In the genomic region with DNA sequence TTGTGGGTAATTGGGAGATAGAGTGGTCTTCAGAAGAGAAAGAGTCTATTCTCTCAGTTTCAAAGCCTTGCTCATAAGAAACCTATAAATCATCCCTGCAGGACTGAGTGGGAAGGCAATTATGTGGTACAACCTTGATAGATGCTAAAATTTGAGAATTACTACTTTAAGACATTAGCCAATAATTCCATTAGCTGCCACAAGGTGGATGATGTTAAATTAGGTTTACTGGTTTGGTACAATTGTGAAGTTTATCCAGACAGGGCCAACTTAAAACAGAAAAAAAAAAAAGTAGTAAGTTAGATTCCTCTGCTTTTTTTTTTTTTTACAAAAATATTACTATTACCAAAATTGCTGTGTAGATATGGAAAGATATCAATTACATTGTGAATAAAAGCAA, we compare ENCODE assay signal across 2 cellular contexts.
TF ChIP-seq lines count a peak whose summit lies in the region.

No MANE protein-coding gene starts in this region.

TF ChIP-seq in SK-N-SH, 30 proteins besides CTCF, POLR2A, EP300 and RAD21 (continued from another document):
- TF ChIP-seq, protein P1, sequence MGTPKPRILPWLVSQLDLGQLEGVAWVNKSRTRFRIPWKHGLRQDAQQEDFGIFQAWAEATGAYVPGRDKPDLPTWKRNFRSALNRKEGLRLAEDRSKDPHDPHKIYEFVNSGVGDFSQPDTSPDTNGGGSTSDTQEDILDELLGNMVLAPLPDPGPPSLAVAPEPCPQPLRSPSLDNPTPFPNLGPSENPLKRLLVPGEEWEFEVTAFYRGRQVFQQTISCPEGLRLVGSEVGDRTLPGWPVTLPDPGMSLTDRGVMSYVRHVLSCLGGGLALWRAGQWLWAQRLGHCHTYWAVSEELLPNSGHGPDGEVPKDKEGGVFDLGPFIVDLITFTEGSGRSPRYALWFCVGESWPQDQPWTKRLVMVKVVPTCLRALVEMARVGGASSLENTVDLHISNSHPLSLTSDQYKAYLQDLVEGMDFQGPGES (IDR thresholded peaks at IDR 0.05; ENCODE audit: low read depth, low read length), result no peak
- TF ChIP-seq FOXJ3 (CRISPR knock-in tag; IDR thresholded peaks at IDR 0.05) (no peak), CHD2 (IDR thresholded peaks at IDR 0.05; ENCODE audit: low read length, partially characterized antibody) (no peak), RFX5 (IDR thresholded peaks at IDR 0.05; ENCODE audit: low read length) (no peak)
- TF ChIP-seq, protein P2, sequence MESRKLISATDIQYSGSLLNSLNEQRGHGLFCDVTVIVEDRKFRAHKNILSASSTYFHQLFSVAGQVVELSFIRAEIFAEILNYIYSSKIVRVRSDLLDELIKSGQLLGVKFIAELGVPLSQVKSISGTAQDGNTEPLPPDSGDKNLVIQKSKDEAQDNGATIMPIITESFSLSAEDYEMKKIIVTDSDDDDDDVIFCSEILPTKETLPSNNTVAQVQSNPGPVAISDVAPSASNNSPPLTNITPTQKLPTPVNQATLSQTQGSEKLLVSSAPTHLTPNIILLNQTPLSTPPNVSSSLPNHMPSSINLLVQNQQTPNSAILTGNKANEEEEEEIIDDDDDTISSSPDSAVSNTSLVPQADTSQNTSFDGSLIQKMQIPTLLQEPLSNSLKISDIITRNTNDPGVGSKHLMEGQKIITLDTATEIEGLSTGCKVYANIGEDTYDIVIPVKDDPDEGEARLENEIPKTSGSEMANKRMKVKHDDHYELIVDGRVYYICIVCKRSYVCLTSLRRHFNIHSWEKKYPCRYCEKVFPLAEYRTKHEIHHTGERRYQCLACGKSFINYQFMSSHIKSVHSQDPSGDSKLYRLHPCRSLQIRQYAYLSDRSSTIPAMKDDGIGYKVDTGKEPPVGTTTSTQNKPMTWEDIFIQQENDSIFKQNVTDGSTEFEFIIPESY (IDR thresholded peaks at IDR 0.05; ENCODE audit: borderline replicate concordance, low read depth), result no peak

TF ChIP-seq in SK-N-SH treated with all-trans-retinoic acid at 6 μM for 48 hours, 23 proteins besides CTCF, POLR2A, EP300 and RAD21 (continued from another document):
- TF ChIP-seq, protein P3, sequence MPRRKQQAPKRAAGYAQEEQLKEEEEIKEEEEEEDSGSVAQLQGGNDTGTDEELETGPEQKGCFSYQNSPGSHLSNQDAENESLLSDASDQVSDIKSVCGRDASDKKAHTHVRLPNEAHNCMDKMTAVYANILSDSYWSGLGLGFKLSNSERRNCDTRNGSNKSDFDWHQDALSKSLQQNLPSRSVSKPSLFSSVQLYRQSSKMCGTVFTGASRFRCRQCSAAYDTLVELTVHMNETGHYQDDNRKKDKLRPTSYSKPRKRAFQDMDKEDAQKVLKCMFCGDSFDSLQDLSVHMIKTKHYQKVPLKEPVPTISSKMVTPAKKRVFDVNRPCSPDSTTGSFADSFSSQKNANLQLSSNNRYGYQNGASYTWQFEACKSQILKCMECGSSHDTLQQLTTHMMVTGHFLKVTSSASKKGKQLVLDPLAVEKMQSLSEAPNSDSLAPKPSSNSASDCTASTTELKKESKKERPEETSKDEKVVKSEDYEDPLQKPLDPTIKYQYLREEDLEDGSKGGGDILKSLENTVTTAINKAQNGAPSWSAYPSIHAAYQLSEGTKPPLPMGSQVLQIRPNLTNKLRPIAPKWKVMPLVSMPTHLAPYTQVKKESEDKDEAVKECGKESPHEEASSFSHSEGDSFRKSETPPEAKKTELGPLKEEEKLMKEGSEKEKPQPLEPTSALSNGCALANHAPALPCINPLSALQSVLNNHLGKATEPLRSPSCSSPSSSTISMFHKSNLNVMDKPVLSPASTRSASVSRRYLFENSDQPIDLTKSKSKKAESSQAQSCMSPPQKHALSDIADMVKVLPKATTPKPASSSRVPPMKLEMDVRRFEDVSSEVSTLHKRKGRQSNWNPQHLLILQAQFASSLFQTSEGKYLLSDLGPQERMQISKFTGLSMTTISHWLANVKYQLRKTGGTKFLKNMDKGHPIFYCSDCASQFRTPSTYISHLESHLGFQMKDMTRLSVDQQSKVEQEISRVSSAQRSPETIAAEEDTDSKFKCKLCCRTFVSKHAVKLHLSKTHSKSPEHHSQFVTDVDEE (CRISPR knock-in tag; IDR thresholded peaks at IDR 0.05), result no peak
- TF ChIP-seq TOX (CRISPR knock-in tag; IDR thresholded peaks at IDR 0.05; ENCODE audit: borderline replicate concordance) (no peak), BACH2 (CRISPR knock-in tag; IDR thresholded peaks at IDR 0.05; ENCODE audit: borderline replicate concordance) (no peak), ZC3H10 (CRISPR knock-in tag; IDR thresholded peaks at IDR 0.05) (no peak), ZNF70 (CRISPR knock-in tag; IDR thresholded peaks at IDR 0.05) (no peak), PPARA (CRISPR knock-in tag; IDR thresholded peaks at IDR 0.05; ENCODE audit: borderline replicate concordance) (no peak), OSR1 (CRISPR knock-in tag; IDR thresholded peaks at IDR 0.05) (no peak)
TF ChIP-seq in SK-N-SH treated with all-trans-retinoic acid at 6 μM for 48 hours: peak in this region for 0.
